1 cellular context compared by ENCODE assay signal in genomic region chr19:41421314-41421713, GRCh38.
TF ChIP-seq lines count a peak whose summit lies in the region.

No MANE protein-coding gene starts in this region.

TF ChIP-seq in K562, 482 proteins besides CTCF, POLR2A, EP300 and RAD21:
- TF ChIP-seq ZMIZ1 (IDR thresholded peaks at IDR 0.05; ENCODE audit: low read depth in 2 of 2, low read length in 2 of 2) (no peak), FOS (IDR thresholded peaks at IDR 0.05; ENCODE audit: extremely low read depth, insufficient read length) (no peak), ARID4B (CRISPR knock-in tag; IDR thresholded peaks at IDR 0.05) (no peak), HDGF (IDR thresholded peaks at IDR 0.05) (no peak), POLR2G (IDR thresholded peaks at IDR 0.05; ENCODE audit: low read depth, low read length) (peak; percentile 30; the same call in 1 of the 2 replicates), SAFB2 (IDR thresholded peaks at IDR 0.05; ENCODE audit: borderline replicate concordance, low read depth, low read length, severe bottlenecking) (no peak)
